15 cellular contexts compared by ENCODE assay signal in the genomic region with DNA sequence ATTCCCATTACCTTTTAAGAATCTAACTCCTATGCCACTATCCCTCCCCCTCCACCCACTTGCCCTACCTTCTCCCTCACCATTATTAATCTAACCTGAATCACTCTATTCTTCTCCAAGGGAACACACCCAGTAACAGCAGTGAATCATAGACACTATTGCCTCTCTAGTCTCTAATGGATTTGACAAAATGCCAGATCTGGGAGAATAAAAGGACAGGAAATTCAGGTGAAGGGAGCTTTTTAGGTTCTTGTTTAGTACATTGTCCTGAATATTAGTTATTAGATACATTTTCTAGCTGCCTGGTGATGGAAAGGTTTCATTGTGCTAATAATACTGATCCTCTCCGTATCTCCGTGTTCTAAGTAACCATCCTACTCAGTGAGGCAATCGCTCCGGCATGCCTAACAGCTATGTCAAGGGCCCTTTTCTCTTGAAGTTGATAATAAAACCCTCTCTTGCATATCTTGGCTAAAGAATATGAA. TPM values are rescaled to one million over a fixed set of nuclear protein-coding genes. Genes with fewer than 3 reads are reported as not detected.
DNase-seq lines count a peak whose midpoint lies in the region; ATAC-seq, FAIRE-seq and TF ChIP-seq lines count a peak whose summit lies in the region.
"Had no signal": no experiment of that assay in that cellular context is flagged by ENCODE, and none has a peak within 500 bp of the region (broad histone marks: within the 10 kb centered on the region; RNA-seq: fewer than 3 reads in every experiment).

No MANE protein-coding gene starts in this region.

- FAIRE-seq in GM12891 (lab: Jason Lieb, UNC): no peak

- ATAC-seq in GM18520 (IDR thresholded peaks at IDR 0.05; ENCODE audit: unreplicated experiment) (no peak), HG02852 (IDR thresholded peaks at IDR 0.05; ENCODE audit: unreplicated experiment) (no peak)

- no peaks in the 10 kb centered on the region for H3K36me3 Mint-ChIP-seq in activated T-helper 1 cell treated with anti-CD3 and anti-CD28 coated beads, Interleukin-12 subunit alpha, Interleukin-12 subunit beta, Interleukin-2, Interleukin-4 antibody, amounts not matched to agents 30 ng/mL and 10 ng/mL and 1 ng/mL, durations not matched to agents 14 hours and 24 hours and 36 hours (ENCODE audit: low read depth)

- H3K9me3 Mint-ChIP-seq in activated T-helper 1 cell treated with anti-CD3 and anti-CD28 coated beads, Interleukin-12 subunit alpha, Interleukin-12 subunit beta, Interleukin-2, Interleukin-4 antibody, amounts not matched to agents 30 ng/mL and 10 ng/mL and 1 ng/mL, durations not matched to agents 14 hours and 24 hours and 36 hours: no peaks in the 10 kb centered on the region
- H3K9me3 Mint-ChIP-seq: activated CD4-positive, alpha-beta T cell treated with anti-CD3 and anti-CD28 coated beads, Interleukin-2, amount 10 ng/mL, durations not matched to agents 24 days and 14 days; H9 had no signal

- peaks cover 29% of the 10 kb centered on the region for H3K4me1 Mint-ChIP-seq in activated T-helper 1 cell treated with anti-CD3 and anti-CD28 coated beads, Interleukin-12 subunit alpha, Interleukin-12 subunit beta, Interleukin-2, Interleukin-4 antibody, amounts not matched to agents 30 ng/mL and 10 ng/mL and 1 ng/mL, durations not matched to agents 14 hours and 24 hours and 36 hours (ENCODE audit: low read depth)

- DNase-seq in A172 (ENCODE audit: low spot score): peak; percentile 82
- DNase-seq in HPDE6-E6E7 (ENCODE audit: extremely low spot score): peak; percentile 69
- DNase-seq in RPMI7951 (ENCODE audit: low read depth): peak; percentile 46
- DNase-seq in head of caudate nucleus: peak in 30 of 42 donors; percentile 14 to 83 (median 50)
- DNase-seq in activated T-helper 1 cell treated with anti-CD3 and anti-CD28 coated beads, Interleukin-12 subunit alpha, Interleukin-12 subunit beta, Interleukin-2, Interleukin-4 antibody, amounts not matched to agents 30 ng/mL and 10 ng/mL and 1 ng/mL, durations not matched to agents 14 hours and 24 hours and 36 hours (ENCODE audit: low spot score): no peak
- no peak for DNase-seq in GM12891 (ENCODE audit: insufficient read length, low spot score)
- DNase-seq: activated CD4-positive, alpha-beta T cell treated with anti-CD3 and anti-CD28 coated beads, Interleukin-2, amount 10 ng/mL, durations not matched to agents 24 days and 14 days; activated naive CD4-positive, alpha-beta T cell treated with Interleukin-2 at 50 U/mL for 16 hours; BE2C; effector memory CD4-positive, alpha-beta T cell; H9; stimulated activated CD4-positive, alpha-beta T cell treated with anti-CD3 and anti-CD28 coated beads, Interleukin-4, amount 100 ng/mL, for 24 hours; substantia nigra had no signal

- H3K4me3 Mint-ChIP-seq in activated T-helper 1 cell treated with anti-CD3 and anti-CD28 coated beads, Interleukin-12 subunit alpha, Interleukin-12 subunit beta, Interleukin-2, Interleukin-4 antibody, amounts not matched to agents 30 ng/mL and 10 ng/mL and 1 ng/mL, durations not matched to agents 14 hours and 24 hours and 36 hours: no peak overlapping the region
- H3K4me3 Mint-ChIP-seq: activated CD4-positive, alpha-beta T cell treated with anti-CD3 and anti-CD28 coated beads, Interleukin-2, amount 10 ng/mL, durations not matched to agents 24 days and 14 days; H9 had no signal

- intact Hi-C loops in head of caudate nucleus (cut with DNase I): no loop called here
- intact Hi-C loops in activated T-helper 1 cell treated with anti-CD3 and anti-CD28 coated beads, Interleukin-12 subunit alpha, Interleukin-12 subunit beta, Interleukin-2, Interleukin-4 antibody, amounts not matched to agents 30 ng/mL and 10 ng/mL and 1 ng/mL, durations not matched to agents 14 hours and 24 hours and 36 hours (cut with micrococcal nuclease): no loop called here

- peaks cover 12% of the 10 kb centered on the region for H3K27me3 Mint-ChIP-seq in activated T-helper 1 cell treated with anti-CD3 and anti-CD28 coated beads, Interleukin-12 subunit alpha, Interleukin-12 subunit beta, Interleukin-2, Interleukin-4 antibody, amounts not matched to agents 30 ng/mL and 10 ng/mL and 1 ng/mL, durations not matched to agents 14 hours and 24 hours and 36 hours (ENCODE audit: insufficient read depth)

- no peak overlapping the region for H3K27ac Mint-ChIP-seq in activated T-helper 1 cell treated with anti-CD3 and anti-CD28 coated beads, Interleukin-12 subunit alpha, Interleukin-12 subunit beta, Interleukin-2, Interleukin-4 antibody, amounts not matched to agents 30 ng/mL and 10 ng/mL and 1 ng/mL, durations not matched to agents 14 hours and 24 hours and 36 hours
- H3K27ac Mint-ChIP-seq: activated CD4-positive, alpha-beta T cell treated with anti-CD3 and anti-CD28 coated beads, Interleukin-2, amount 10 ng/mL, durations not matched to agents 24 days and 14 days had no signal

- no peak for TF ChIP-seq POLR2A in GM12891 (IDR thresholded peaks at IDR 0.05; ENCODE audit: low read depth, low read length)

TF ChIP-seq in GM12891, 5 proteins besides CTCF, POLR2A, EP300 and RAD21:
- TF ChIP-seq PAX5 (IDR thresholded peaks at IDR 0.05; ENCODE audit: insufficient read depth, low read length, severe bottlenecking) (no peak), POLR2AphosphoS5 (IDR thresholded peaks at IDR 0.05; ENCODE audit: low read depth, low read length) (no peak), POU2F2 (IDR thresholded peaks at IDR 0.05; ENCODE audit: low read depth, low read length) (no peak), SPI1 (IDR thresholded peaks at IDR 0.05; ENCODE audit: low read depth, low read length) (no peak), TAF1 (IDR thresholded peaks at IDR 0.05; ENCODE audit: low read depth, low read length) (no peak)
TF ChIP-seq in GM12891: peak in this region for 0.

RNA-seq across cellular contexts. Expression of a gene that starts 4.1 kb away (rescaled TPM):
- 16.8 and 18.6 TPM in 2 replicates for total RNA-seq in A172 (2014; rRNA removed; shearing (Covaris generic))
- total RNA-seq in RPMI7951 (2014; rRNA removed; shearing (Covaris generic)): 12.0 and 13.3 TPM in 2 replicates
- total RNA-seq in activated T-helper 1 cell treated with anti-CD3 and anti-CD28 coated beads, Interleukin-12 subunit alpha, Interleukin-12 subunit beta, Interleukin-2, Interleukin-4 antibody, amounts not matched to agents 30 ng/mL and 10 ng/mL and 1 ng/mL, durations not matched to agents 14 hours and 24 hours and 36 hours: 13.8 and 14.0 TPM in 2 replicates
- polyA plus RNA-seq in GM12891 (2012; ENCODE audit: low read depth, missing spikeins): 8.3 TPM

RNA-seq across cellular contexts. Expression of a gene that starts 32.2 kb away (rescaled TPM):
- total RNA-seq in A172 (2014; rRNA removed; shearing (Covaris generic)): 0.79 and 2.4 TPM in 2 replicates
- 2.0 and 2.6 TPM in 2 replicates for total RNA-seq in RPMI7951 (2014; rRNA removed; shearing (Covaris generic))
- not detected in 2 replicates for total RNA-seq in activated T-helper 1 cell treated with anti-CD3 and anti-CD28 coated beads, Interleukin-12 subunit alpha, Interleukin-12 subunit beta, Interleukin-2, Interleukin-4 antibody, amounts not matched to agents 30 ng/mL and 10 ng/mL and 1 ng/mL, durations not matched to agents 14 hours and 24 hours and 36 hours
- not detected for polyA plus RNA-seq in GM12891 (2012; ENCODE audit: low read depth, missing spikeins)
- total RNA-seq: activated CD4-positive, alpha-beta T cell treated with anti-CD3 and anti-CD28 coated beads, Interleukin-2, amount 10 ng/mL, durations not matched to agents 24 days and 14 days had no signal

Comparison
In these comparisons a context has a peak if more than half of its experiments do, and no peak if none do; other contexts are left out.
1. DNase-seq: peak in A172 (single experiment), HPDE6-E6E7 (single experiment), RPMI7951 (single experiment) and head of caudate nucleus (30 of 42); none in activated T-helper 1 cell treated with anti-CD3 and anti-CD28 coated beads, Interleukin-12 subunit alpha, Interleukin-12 subunit beta, Interleukin-2, Interleukin-4 antibody, amounts not matched to agents 30 ng/mL and 10 ng/mL and 1 ng/mL, durations not matched to agents 14 hours and 24 hours and 36 hours (single experiment) and GM12891 (single experiment).